In the genomic region with DNA sequence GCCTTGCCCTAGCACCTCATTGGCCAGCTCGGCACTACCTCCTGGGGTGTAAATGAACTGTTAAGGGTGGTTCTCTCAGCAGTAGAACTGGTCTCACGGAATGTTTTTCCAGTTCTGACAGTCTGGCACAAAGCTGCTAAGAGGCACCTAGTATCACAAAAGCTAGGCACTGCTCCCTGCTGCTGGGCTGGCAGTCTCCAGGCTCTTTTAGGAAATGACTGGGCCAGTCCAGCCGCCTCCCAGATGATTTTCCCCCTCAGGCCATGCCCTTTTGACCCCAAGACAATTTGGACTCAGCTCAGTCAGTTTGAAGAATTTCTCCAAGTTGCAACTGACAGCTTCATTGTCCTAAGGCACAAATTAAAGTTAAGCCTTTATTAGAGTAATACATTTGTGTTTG, we compare ENCODE assay signal across 24 cellular contexts. TPM values are rescaled to one million over a fixed set of nuclear protein-coding genes. Genes with fewer than 3 reads are reported as not detected.
DNase-seq lines count a peak whose midpoint lies in the region; ATAC-seq, FAIRE-seq and TF ChIP-seq lines count a peak whose summit lies in the region.
"Had no signal": no experiment of that assay in that cellular context is flagged by ENCODE, and none has a peak within 500 bp of the region (broad histone marks: within the 10 kb centered on the region; RNA-seq: fewer than 3 reads in every experiment).

No MANE protein-coding gene starts in this region.

- dilution Hi-C loops in endothelial cell of umbilical vein (cut with MboI; ENCODE audit: extremely low pct_ligation_motif_present, low sequenced_read_pairs) = no loop called here

- intact Hi-C loops in Caco-2 (cut with micrococcal nuclease; ENCODE audit: unreplicated experiment) (no loop called here), endothelial cell of umbilical vein (cut with micrococcal nuclease) (no loop called here)

- peak; percentile 38 for FAIRE-seq in endothelial cell of umbilical vein (lab: Jason Lieb, UNC)
- FAIRE-seq: GM12891 had no signal

- H3K27me3 ChIP-seq in Caco-2 (replicated peaks; ENCODE audit: control insufficient read depth, insufficient read depth, low read length) = no peaks in the 10 kb centered on the region
- H3K27me3 ChIP-seq in endothelial cell of umbilical vein (ENCODE audit: control insufficient read depth in 2 of 2, insufficient read depth in 2 of 2, low read length in 2 of 2) = no peaks in the 10 kb centered on the region

- TF ChIP-seq POLR2A in endothelial cell of umbilical vein (IDR thresholded peaks at IDR 0.05; ENCODE audit: low read depth, low read length) = no peak

- CTCF ChIA-PET in Caco-2 (lab: Charles Lee) (interaction anchor here (0.9 kb wide), 1 partner anchor 27 kb away, joined by 3 read pairs; no protein-coding TSS in a partner anchor), endothelial cell of umbilical vein (lab: Charles Lee) (interaction anchor here (1.4 kb wide), 1 partner anchor 8 kb away, joined by 3 read pairs; a partner anchor contains a TSS)

- H3K4me1 Mint-ChIP-seq in Caco-2 (ENCODE audit: low read depth, unreplicated experiment) (peaks cover 10% of the 10 kb centered on the region), nephron (peaks cover 36% of the 10 kb centered on the region)
- H3K4me1 Mint-ChIP-seq: activated naive CD8-positive, alpha-beta T cell treated with anti-CD3 and anti-CD28 coated beads, Interleukin-2, amount 50 U/mL, for 24 hours; activated T-helper 17 cell treated with anti-CD3 and anti-CD28 coated beads, Interleukin-2, amount 50 U/mL, for 72 hours; IgD-negative memory B cell had no signal

- H3K79me2 ChIP-seq in endothelial cell of umbilical vein (ENCODE audit: control insufficient read depth, insufficient read depth, low read length) = no peaks in the 10 kb centered on the region

- no peaks in the 10 kb centered on the region for H3K36me3 Mint-ChIP-seq in Caco-2 (ENCODE audit: insufficient read depth, unreplicated experiment)
- no peaks in the 10 kb centered on the region for H3K36me3 Mint-ChIP-seq in nephron (ENCODE audit: low read depth)

- H3K4me3 ChIP-seq in Caco-2 (ENCODE audit: low read depth, low read length) (no peak overlapping the region), endothelial cell of umbilical vein (replicated peaks in 1 of 3; ENCODE audit: insufficient read depth in 1 of 3, low read depth in 1 of 3, low read length in 3 of 3) (no peak overlapping the region)
- H3K4me3 ChIP-seq: BLaER1 treated with 17β-estradiol and CSF1 and Interleukin-3, amounts not matched to agents 10 nM and 100 nM; left ventricle myocardium inferior had no signal

- POLR2A ChIA-PET in Caco-2 (lab: Charles Lee) = no interaction called here
- POLR2A ChIA-PET in endothelial cell of umbilical vein (lab: Charles Lee) = no interaction called here

- H3K36me3 ChIP-seq in Caco-2 (ENCODE audit: control insufficient read depth, insufficient read depth, low read length) = no peaks in the 10 kb centered on the region
- no peaks in the 10 kb centered on the region for H3K36me3 ChIP-seq in endothelial cell of umbilical vein (ENCODE audit: control insufficient read depth in 2 of 2, extremely low read depth in 1 of 2, insufficient read depth in 2 of 2, low read length in 2 of 2)
- H3K36me3 ChIP-seq: BLaER1 treated with 17β-estradiol and CSF1 and Interleukin-3, amounts not matched to agents 10 nM and 100 nM; left ventricle myocardium inferior had no signal

- H3K9me3 Mint-ChIP-seq in Caco-2 (ENCODE audit: unreplicated experiment) (no peaks in the 10 kb centered on the region), nephron (peaks cover 3% of the 10 kb centered on the region)
- H3K9me3 Mint-ChIP-seq: activated naive CD8-positive, alpha-beta T cell treated with anti-CD3 and anti-CD28 coated beads, Interleukin-2, amount 50 U/mL, for 24 hours; dendritic cell treated with granulocyte-macrophage colony-stimulating factor and Interleukin-4, amounts not matched to agents 40 ng/mL and 50 ng/mL, for 4 days had no signal

- H2AFZ ChIP-seq in endothelial cell of umbilical vein (ENCODE audit: low read depth, low read length) = no peak overlapping the region

- H3K4me1 ChIP-seq in Caco-2 = peaks cover 10% of the 10 kb centered on the region
- H3K4me1 ChIP-seq in endothelial cell of umbilical vein (ENCODE audit: control insufficient read depth, extremely low read depth, insufficient read depth, low read length) = no peaks in the 10 kb centered on the region
- H3K4me1 ChIP-seq: BLaER1 treated with 17β-estradiol and CSF1 and Interleukin-3, amounts not matched to agents 10 nM and 100 nM; left ventricle myocardium inferior had no signal

- ATAC-seq in HG02588 (IDR thresholded peaks at IDR 0.05; ENCODE audit: unreplicated experiment) (no peak), HG02610 (IDR thresholded peaks at IDR 0.05; ENCODE audit: unreplicated experiment) (no peak)
- ATAC-seq: activated naive CD8-positive, alpha-beta T cell treated with anti-CD3 and anti-CD28 coated beads, Interleukin-2, amount 50 U/mL, for 24 hours; activated T-helper 17 cell treated with anti-CD3 and anti-CD28 coated beads, Interleukin-2, amount 50 U/mL, for 72 hours had no signal

- no peaks in the 10 kb centered on the region for H3K9me1 ChIP-seq in endothelial cell of umbilical vein (replicated peaks; ENCODE audit: control insufficient read depth, extremely low read depth, insufficient read depth, low read length)

- no peak for TF ChIP-seq CTCF in Caco-2 (IDR thresholded peaks at IDR 0.05; ENCODE audit: insufficient read depth in 1 of 2, low read depth in 1 of 2, low read length in 1 of 2, severe bottlenecking in 1 of 2, unreplicated experiment in 1 of 2)
- no peak for TF ChIP-seq CTCF in endothelial cell of umbilical vein (IDR thresholded peaks at IDR 0.05; ENCODE audit: extremely low read depth in 1 of 2, insufficient read depth in 1 of 2, low read depth in 1 of 2, low read length in 2 of 2)
- TF ChIP-seq CTCF in nephron (IDR thresholded peaks at IDR 0.05; ENCODE audit: unreplicated experiment in 3 of 3) = no peak

- H3K4me2 ChIP-seq in endothelial cell of umbilical vein (ENCODE audit: insufficient read depth, low read length) = no peak overlapping the region
- H3K4me2 ChIP-seq: BLaER1 treated with 17β-estradiol and CSF1 and Interleukin-3, amounts not matched to agents 10 nM and 100 nM had no signal

- no TSS peak for BruUV-seq in Caco-2 (replicated peaks; lab: Mats Ljungman, UMichigan)
- no TSS peak for BruUV-seq in endothelial cell of umbilical vein (replicated peaks; lab: Mats Ljungman, UMichigan)

- no peaks in the 10 kb centered on the region for H3K27me3 Mint-ChIP-seq in Caco-2 (ENCODE audit: insufficient read depth, unreplicated experiment)
- H3K27me3 Mint-ChIP-seq in nephron (ENCODE audit: low read depth) = no peaks in the 10 kb centered on the region
- H3K27me3 Mint-ChIP-seq: activated naive CD8-positive, alpha-beta T cell treated with anti-CD3 and anti-CD28 coated beads, Interleukin-2, amount 50 U/mL, for 24 hours; activated T-helper 17 cell treated with anti-CD3 and anti-CD28 coated beads, Interleukin-2, amount 50 U/mL, for 72 hours; dendritic cell treated with granulocyte-macrophage colony-stimulating factor and Interleukin-4, amounts not matched to agents 40 ng/mL and 50 ng/mL, for 4 days; IgD-negative memory B cell had no signal

- no peak overlapping the region for H3K9ac ChIP-seq in endothelial cell of umbilical vein (replicated peaks; ENCODE audit: extremely low read depth, insufficient read depth, low read length)
- H3K9ac ChIP-seq: BLaER1 treated with 17β-estradiol and CSF1 and Interleukin-3, amounts not matched to agents 10 nM and 100 nM had no signal

- H3K4me3 Mint-ChIP-seq in Caco-2 (ENCODE audit: unreplicated experiment) = no peak overlapping the region
- no peak overlapping the region for H3K4me3 Mint-ChIP-seq in nephron
- H3K4me3 Mint-ChIP-seq: activated naive CD8-positive, alpha-beta T cell treated with anti-CD3 and anti-CD28 coated beads, Interleukin-2, amount 50 U/mL, for 24 hours; activated T-helper 17 cell treated with anti-CD3 and anti-CD28 coated beads, Interleukin-2, amount 50 U/mL, for 72 hours; dendritic cell treated with granulocyte-macrophage colony-stimulating factor and Interleukin-4, amounts not matched to agents 40 ng/mL and 50 ng/mL, for 4 days; IgD-negative memory B cell had no signal

- H3K9me3 ChIP-seq in Caco-2 (no peaks in the 10 kb centered on the region), endothelial cell of umbilical vein (replicated peaks; ENCODE audit: control insufficient read depth, insufficient read depth, low read length) (no peaks in the 10 kb centered on the region)
- H3K9me3 ChIP-seq: left ventricle myocardium inferior had no signal

- H3K27ac Mint-ChIP-seq in Caco-2 (ENCODE audit: unreplicated experiment) (no peak overlapping the region), nephron (peak overlapping the region; percentile 65 to 87 (median 85))
- H3K27ac Mint-ChIP-seq: activated naive CD8-positive, alpha-beta T cell treated with anti-CD3 and anti-CD28 coated beads, Interleukin-2, amount 50 U/mL, for 24 hours; activated T-helper 17 cell treated with anti-CD3 and anti-CD28 coated beads, Interleukin-2, amount 50 U/mL, for 72 hours; dendritic cell treated with granulocyte-macrophage colony-stimulating factor and Interleukin-4, amounts not matched to agents 40 ng/mL and 50 ng/mL, for 4 days; IgD-negative memory B cell had no signal

- no peak overlapping the region for H3K27ac ChIP-seq in endothelial cell of umbilical vein (ENCODE audit: insufficient read depth, low read depth, low read length)
- H3K27ac ChIP-seq: BLaER1 treated with 17β-estradiol and CSF1 and Interleukin-3, amounts not matched to agents 10 nM and 100 nM; left ventricle myocardium inferior; RWPE1 had no signal

- no peaks in the 10 kb centered on the region for H4K20me1 ChIP-seq in endothelial cell of umbilical vein (replicated peaks; ENCODE audit: control insufficient read depth, extremely low read depth, insufficient read depth, low read length)
- H4K20me1 ChIP-seq: BLaER1 treated with 17β-estradiol and CSF1 and Interleukin-3, amounts not matched to agents 10 nM and 100 nM had no signal

- peak; percentile 20 to 45 for DNase-seq in Caco-2
- DNase-seq in M059J (ENCODE audit: low read depth) = peak; percentile 91
- no peak for DNase-seq in endothelial cell of umbilical vein (ENCODE audit: low read depth, low spot score)
- DNase-seq in NCI-H146 treated with DMSO at 0.1 percent for 48 hours (lab: John Stamatoyannopoulos, UW; ENCODE audit: unreplicated experiment) = no peak
- DNase-seq in mesenteric fat pad (ENCODE audit: low spot score) = no peak
- DNase-seq: activated CD4-positive, alpha-beta T cell treated with anti-CD3 and anti-CD28 coated beads for 48 hours; activated naive CD8-positive, alpha-beta T cell treated with anti-CD3 and anti-CD28 coated beads, Interleukin-2, amount 50 U/mL, for 24 hours; erythroblast; left ventricle myocardium inferior; MV-4-11; NCI-H187 treated with DMSO at 0.1 percent for 48 hours; stimulated activated CD4-positive, alpha-beta T cell treated with anti-CD3 and anti-CD28 coated beads, Interleukin-2, amount 100 ng/mL, for 48 hours; SW 1271 had no signal

RNA-seq across cellular contexts. Expression of a gene that starts 8.0 kb away (rescaled TPM):
- not detected in 2 replicates for total RNA-seq in Caco-2 (2022)
- 0.07 TPM in 1 of 2 replicates, not detected in the other for total RNA-seq in M059J (2014; rRNA removed; shearing (Covaris generic))
- total RNA-seq in endothelial cell of umbilical vein = not detected in 2 replicates
- not detected in 2 replicates for polyA plus RNA-seq in endothelial cell of umbilical vein
- not detected in 2 replicates for polyA plus RNA-seq in endothelial cell of umbilical vein (2011; cell fraction: cytosol; rRNA removed)
- polyA plus RNA-seq in endothelial cell of umbilical vein (2011; cell fraction: nucleus; rRNA removed) = 0.07 TPM in 1 of 2 replicates, not detected in the other
- not detected in 2 replicates for polyA plus RNA-seq in endothelial cell of umbilical vein (2012)
- polyA minus RNA-seq in endothelial cell of umbilical vein = not detected in 2 replicates
- polyA minus RNA-seq in endothelial cell of umbilical vein (2011; cell fraction: cytosol; rRNA and poly(A)+ RNA removed) = not detected
- not detected in 2 replicates for polyA minus RNA-seq in endothelial cell of umbilical vein (2011; cell fraction: nucleus; rRNA and poly(A)+ RNA removed)
- not detected for total RNA-seq in mesenteric fat pad
- total RNA-seq: activated T-helper 17 cell treated with anti-CD3 and anti-CD28 coated beads, Interleukin-2, amount 50 U/mL, for 72 hours; glomerular endothelial cell; H4 had no signal
- polyA plus RNA-seq: IgD-negative memory B cell had no signal

Comparison
In these comparisons a context has a peak if more than half of its experiments do, and no peak if none do; other contexts are left out.
1. DNase-seq: peak in Caco-2 (2 of 2) and M059J (single experiment); none in endothelial cell of umbilical vein (single experiment), NCI-H146 treated with DMSO at 0.1 percent for 48 hours (single experiment) and mesenteric fat pad (single experiment).